ENCODE assay signal across 36 cellular contexts in genomic region chr1:199608414-199608813, GRCh38.
"Had no signal": no experiment of that assay in that cellular context is flagged by ENCODE, and none has a peak within 500 bp of the region (broad histone marks: within the 10 kb centered on the region; RNA-seq: fewer than 3 reads in every experiment).

No MANE protein-coding gene starts in this region.

- H3K36me3 ChIP-seq: adrenal gland, ascending aorta, brain microvascular endothelial cell, breast epithelium, cardiac muscle cell had no signal

- H3K4me1 ChIP-seq: adrenal gland, ascending aorta, body of pancreas, breast epithelium had no signal

- H3K27me3 Mint-ChIP-seq: activated naive CD4-positive, alpha-beta T cell treated with anti-CD3 and anti-CD28 coated beads, Interleukin-2, amount 10 ng/mL, durations not matched to agents 7 days and 5 days; activated naive CD4-positive, alpha-beta T cell treated with anti-CD3 and anti-CD28 coated beads, Interleukin-2, amount 50 U/mL, for 24 hours; activated naive CD8-positive, alpha-beta T cell; activated naive CD8-positive, alpha-beta T cell treated with anti-CD3 and anti-CD28 coated beads, Interleukin-2, amount 50 U/mL, for 24 hours had no signal

- DNase-seq: activated effector memory CD4-positive, alpha-beta T cell treated with anti-CD3 and anti-CD28 coated beads, Interleukin-2, amount 50 U/mL, for 16 hours; activated effector memory CD4-positive, alpha-beta T cell treated with Interleukin-2 at 50 U/mL for 16 hours; activated gamma-delta T cell; activated gamma-delta T cell treated with Interleukin-2 at 50 U/mL for 16 hours; activated naive CD4-positive, alpha-beta T cell; activated naive CD4-positive, alpha-beta T cell treated with anti-CD3 and anti-CD28 coated beads for 36 hours; activated naive CD4-positive, alpha-beta T cell treated with anti-CD3 and anti-CD28 coated beads, Interleukin-2, amount 10 ng/mL, durations not matched to agents 7 days and 5 days; activated naive CD4-positive, alpha-beta T cell treated with anti-CD3 and anti-CD28 coated beads, Interleukin-2, amount 50 U/mL, for 16 hours; activated naive CD4-positive, alpha-beta T cell treated with Interleukin-2 at 50 U/mL for 16 hours; activated naive CD8-positive, alpha-beta T cell treated with anti-CD3 and anti-CD28 coated beads for 36 hours; activated naive CD8-positive, alpha-beta T cell treated with anti-CD3 and anti-CD28 coated beads, Interleukin-2, amount 10 ng/mL, durations not matched to agents 7 days and 5 days; activated naive CD8-positive, alpha-beta T cell treated with anti-CD3 and anti-CD28 coated beads, Interleukin-2, amount 50 U/mL, for 24 hours; activated T-cell treated with anti-CD3 and anti-CD28 coated beads, Interleukin-2, amount 50 U/mL, for 1 hour; activated T-cell treated with anti-CD3 and anti-CD28 coated beads, Interleukin-2, amount 50 U/mL, for 24 hours; activated T-cell treated with anti-CD3 and anti-CD28 coated beads, Interleukin-2, amount 50 U/mL, for 48 hours; activated T-cell treated with anti-CD3 and anti-CD28 coated beads, Interleukin-2, amount 50 U/mL, for 72 hours; adrenal gland; amniotic stem cell; amygdala; anterior cingulate cortex; aorta; body of pancreas; brain microvascular endothelial cell; caudate nucleus; central memory CD4-positive, alpha-beta T cell; cerebellar nuclear complex had no signal

- H3K4me3 ChIP-seq: adrenal gland, ascending aorta, body of pancreas, breast epithelium, cardiac muscle cell had no signal

- H3K27ac ChIP-seq: adrenal gland, ascending aorta, body of pancreas, brain microvascular endothelial cell, breast epithelium, cardiac muscle cell had no signal

- H3K27me3 ChIP-seq: adrenal gland, ascending aorta, body of pancreas, brain microvascular endothelial cell, breast epithelium, cardiac muscle cell had no signal

- H3K9me3 ChIP-seq: adrenal gland, ascending aorta, body of pancreas had no signal

- H3K36me3 Mint-ChIP-seq: activated naive CD4-positive, alpha-beta T cell treated with anti-CD3 and anti-CD28 coated beads, Interleukin-2, amount 10 ng/mL, durations not matched to agents 7 days and 5 days; activated naive CD4-positive, alpha-beta T cell treated with anti-CD3 and anti-CD28 coated beads, Interleukin-2, amount 50 U/mL, for 24 hours; activated naive CD4-positive, alpha-beta T cell treated with anti-CD3 and anti-CD28 coated beads, Interleukin-2, amount 50 U/mL, for 72 hours; activated naive CD8-positive, alpha-beta T cell; activated naive CD8-positive, alpha-beta T cell treated with anti-CD3 and anti-CD28 coated beads for 36 hours; activated naive CD8-positive, alpha-beta T cell treated with anti-CD3 and anti-CD28 coated beads, Interleukin-2, amount 10 ng/mL, durations not matched to agents 7 days and 5 days; brain had no signal

- H3K9me3 Mint-ChIP-seq: activated naive CD4-positive, alpha-beta T cell treated with anti-CD3 and anti-CD28 coated beads, Interleukin-2, amount 10 ng/mL, durations not matched to agents 7 days and 5 days; activated naive CD4-positive, alpha-beta T cell treated with anti-CD3 and anti-CD28 coated beads, Interleukin-2, amount 50 U/mL, for 24 hours; activated naive CD8-positive, alpha-beta T cell treated with anti-CD3 and anti-CD28 coated beads, Interleukin-2, amount 10 ng/mL, durations not matched to agents 7 days and 5 days; activated naive CD8-positive, alpha-beta T cell treated with anti-CD3 and anti-CD28 coated beads, Interleukin-2, amount 50 U/mL, for 24 hours; activated T-helper 1 cell treated with anti-CD3 and anti-CD28 coated beads, Interleukin-12 subunit alpha, Interleukin-12 subunit beta, Interleukin-2, Interleukin-4 antibody, amounts not matched to agents 30 ng/mL and 10 ng/mL and 1 ng/mL, durations not matched to agents 14 hours and 24 hours and 36 hours; activated T-helper 17 cell treated with anti-CD3 and anti-CD28 coated beads, Interleukin-2, amount 50 U/mL, for 72 hours; central memory CD8-positive, alpha-beta T cell had no signal

- H3K4me3 Mint-ChIP-seq: activated naive CD4-positive, alpha-beta T cell treated with anti-CD3 and anti-CD28 coated beads for 36 hours; activated naive CD4-positive, alpha-beta T cell treated with anti-CD3 and anti-CD28 coated beads, Interleukin-2, amount 10 ng/mL, durations not matched to agents 7 days and 5 days; activated naive CD4-positive, alpha-beta T cell treated with anti-CD3 and anti-CD28 coated beads, Interleukin-2, amount 50 U/mL, for 24 hours; activated naive CD8-positive, alpha-beta T cell; activated naive CD8-positive, alpha-beta T cell treated with anti-CD3 and anti-CD28 coated beads for 36 hours; activated naive CD8-positive, alpha-beta T cell treated with anti-CD3 and anti-CD28 coated beads, Interleukin-2, amount 10 ng/mL, durations not matched to agents 7 days and 5 days; activated naive CD8-positive, alpha-beta T cell treated with anti-CD3 and anti-CD28 coated beads, Interleukin-2, amount 50 U/mL, for 24 hours; activated T-cell treated with anti-CD3 and anti-CD28 coated beads, Interleukin-2, amount 50 U/mL, for 24 hours; activated T-cell treated with anti-CD3 and anti-CD28 coated beads, Interleukin-2, amount 50 U/mL, for 72 hours; activated T-helper 1 cell treated with anti-CD3 and anti-CD28 coated beads, Interleukin-12 subunit alpha, Interleukin-12 subunit beta, Interleukin-2, Interleukin-4 antibody, amounts not matched to agents 30 ng/mL and 10 ng/mL and 1 ng/mL, durations not matched to agents 14 hours and 24 hours and 36 hours; activated T-helper 17 cell treated with anti-CD3 and anti-CD28 coated beads, Interleukin-2, amount 50 U/mL, for 72 hours; brain; central memory CD8-positive, alpha-beta T cell had no signal

- H3K4me1 Mint-ChIP-seq: activated naive CD4-positive, alpha-beta T cell treated with anti-CD3 and anti-CD28 coated beads, Interleukin-2, amount 10 ng/mL, durations not matched to agents 7 days and 5 days; activated naive CD4-positive, alpha-beta T cell treated with anti-CD3 and anti-CD28 coated beads, Interleukin-2, amount 50 U/mL, for 24 hours; activated naive CD8-positive, alpha-beta T cell treated with anti-CD3 and anti-CD28 coated beads for 36 hours; activated naive CD8-positive, alpha-beta T cell treated with anti-CD3 and anti-CD28 coated beads, Interleukin-2, amount 10 ng/mL, durations not matched to agents 7 days and 5 days; activated T-helper 17 cell treated with anti-CD3 and anti-CD28 coated beads, Interleukin-2, amount 50 U/mL, for 72 hours; brain; central memory CD8-positive, alpha-beta T cell had no signal

- ATAC-seq: activated naive CD4-positive, alpha-beta T cell treated with anti-CD3 and anti-CD28 coated beads, Interleukin-2, amount 50 U/mL, for 72 hours; activated naive CD8-positive, alpha-beta T cell treated with anti-CD3 and anti-CD28 coated beads, Interleukin-2, amount 50 U/mL, for 24 hours; activated T-cell treated with anti-CD3 and anti-CD28 coated beads, Interleukin-2, amount 50 U/mL, for 72 hours; activated T-helper 17 cell treated with anti-CD3 and anti-CD28 coated beads, Interleukin-2, amount 50 U/mL, for 72 hours; body of pancreas had no signal
